ENCODE assay signal across 25 cellular contexts in genomic region chr3:17138246-17139039, GRCh38.
DNase-seq lines count a peak whose midpoint lies in the region; ATAC-seq, FAIRE-seq and TF ChIP-seq lines count a peak whose summit lies in the region.
"Had no signal": no experiment of that assay in that cellular context is flagged by ENCODE, and none has a peak within 500 bp of the region (broad histone marks: within the 10 kb centered on the region; RNA-seq: fewer than 3 reads in every experiment).

No MANE protein-coding gene starts in this region.

- peak; percentile 3 for DNase-seq in activated naive CD4-positive, alpha-beta T cell treated with anti-CD3 and anti-CD28 coated beads, Interleukin-2, amount 10 ng/mL, durations not matched to agents 7 days and 5 days
- DNase-seq in activated naive CD4-positive, alpha-beta T cell treated with anti-CD3 and anti-CD28 coated beads for 36 hours, result no peak
- DNase-seq in NCI-H82 (lab: John Stamatoyannopoulos, UW) (peak; percentile 96), K562 (ENCODE audit: extremely low read depth in 1 of 4, low spot score in 3 of 4) (no peak), sciatic nerve (ENCODE audit: low spot score) (peak; percentile 1), mucosa of descending colon (no peak)
- DNase-seq: CD4-positive, CD25-positive, alpha-beta regulatory T cell; MM.1S; NCI-H1092; NCI-H1417 treated with DMSO at 0.1 percent for 48 hours; NCI-H1694 treated with DMSO at 0.1 percent for 48 hours; NCI-H2081 treated with DMSO at 0.1 percent for 48 hours; NCI-H2171 treated with DMSO at 0.1 percent for 48 hours; NCI-H345; NCI-H510A treated with DMSO at 0.1 percent for 48 hours; PC-9; SJCRH30 had no signal

- H3K4me3 ChIP-seq in K562 (no peak overlapping the region), mucosa of descending colon (no peak overlapping the region)
- H3K4me3 ChIP-seq: BLaER1, PC-9, SJCRH30 had no signal

- H3K27me3 ChIP-seq in K562 (ENCODE audit: control insufficient read depth in 2 of 2, insufficient read depth in 2 of 2, low read length in 2 of 2), result peaks cover 45 to 89% of the 10 kb centered on the region in 2 experiments
- H3K27me3 ChIP-seq: BLaER1, SJCRH30 had no signal

- 1% methylated on average over 7 of the region's 7 CpGs for WGBS in K562 (ENCODE audit: insufficient coverage, low coverage, missing lambda C conversion rate)

- H3K4me1 Mint-ChIP-seq in activated naive CD4-positive, alpha-beta T cell treated with anti-CD3 and anti-CD28 coated beads, Interleukin-2, amount 10 ng/mL, durations not matched to agents 7 days and 5 days, result peaks cover 5% of the 10 kb centered on the region
- no peaks in the 10 kb centered on the region for H3K4me1 Mint-ChIP-seq in activated naive CD4-positive, alpha-beta T cell treated with anti-CD3 and anti-CD28 coated beads for 36 hours (ENCODE audit: low read depth)
- H3K4me1 Mint-ChIP-seq: CD4-positive, CD25-positive, alpha-beta regulatory T cell had no signal

- H3K79me2 ChIP-seq in K562 (ENCODE audit: control insufficient read depth, insufficient read depth, low read length), result no peaks in the 10 kb centered on the region

- TF ChIP-seq CTCF in K562 (IDR thresholded peaks at IDR 0.05 in 2 of 3, conservative IDR thresholded peaks at IDR 0.05 in 1 of 3; ENCODE audit: insufficient read depth in 2 of 3, low read depth in 1 of 3, low read length in 3 of 3) (no peak), mucosa of descending colon (IDR thresholded peaks at IDR 0.05) (no peak)

- H3K9me3 Mint-ChIP-seq in activated naive CD4-positive, alpha-beta T cell treated with anti-CD3 and anti-CD28 coated beads, Interleukin-2, amount 10 ng/mL, durations not matched to agents 7 days and 5 days, result peaks cover 7% of the 10 kb centered on the region
- no peaks in the 10 kb centered on the region for H3K9me3 Mint-ChIP-seq in activated naive CD4-positive, alpha-beta T cell treated with anti-CD3 and anti-CD28 coated beads for 36 hours

- no peak for TF ChIP-seq RAD21 in K562 (CRISPR knock-in tag; conservative IDR thresholded peaks at IDR 0.05 in 1 of 2, IDR thresholded peaks at IDR 0.05 in 1 of 2)

- intact Hi-C loops in activated naive CD4-positive, alpha-beta T cell treated with anti-CD3 and anti-CD28 coated beads for 36 hours (cut with micrococcal nuclease), result no loop called here
- intact Hi-C loops in K562 (cut with micrococcal nuclease) (no loop called here), sciatic nerve (cut with DNase I) (no loop called here), mucosa of descending colon (cut with DNase I, micrococcal nuclease) (no loop called here)

- ATAC-seq in K562 (no peak), sciatic nerve (no peak), GM18909 (IDR thresholded peaks at IDR 0.05; ENCODE audit: poor library complexity, unreplicated experiment) (no peak), GM21447 (IDR thresholded peaks at IDR 0.05; ENCODE audit: unreplicated experiment) (no peak), mucosa of descending colon (no peak)
- ATAC-seq: Right ventricle myocardium inferior, SK-N-SH treated with all-trans-retinoic acid at 6 μM for 48 hours had no signal

- no peaks in the 10 kb centered on the region for H3K4me1 ChIP-seq in K562 (replicated peaks in 1 of 2; ENCODE audit: control insufficient read depth in 2 of 2, insufficient read depth in 2 of 2, low read length in 2 of 2)
- no peaks in the 10 kb centered on the region for H3K4me1 ChIP-seq in mucosa of descending colon (ENCODE audit: low read depth)
- H3K4me1 ChIP-seq: SJCRH30 had no signal

- POLR2A ChIA-PET in K562 (lab: Yijun Ruan, JAX), result interaction anchor here (0.6 to 0.8 kb wide), 5 partner anchors 13 to 150 kb away, joined by 3 read pairs; no protein-coding TSS in a partner anchor

- CTCF ChIA-PET in activated naive CD4-positive, alpha-beta T cell treated with anti-CD3 and anti-CD28 coated beads, Interleukin-2, amount 10 ng/mL, durations not matched to agents 7 days and 5 days (lab: Charles Lee), result no interaction called here
- CTCF ChIA-PET in activated naive CD4-positive, alpha-beta T cell treated with anti-CD3 and anti-CD28 coated beads for 36 hours (lab: Charles Lee), result interaction anchor here (0.5 kb wide), 1 partner anchor 430 kb away, joined by 3 read pairs; no protein-coding TSS in a partner anchor
- CTCF ChIA-PET in K562 (lab: Yijun Ruan, JAX; ENCODE audit: low intra/inter-chr PET ratio), result no interaction called here

- BruUV-seq in K562 (replicated peaks; lab: Mats Ljungman, UMichigan), result no TSS peak

- H3K36me3 ChIP-seq in K562 (ENCODE audit: control insufficient read depth, insufficient read depth, low read length), result no peaks in the 10 kb centered on the region
- no peaks in the 10 kb centered on the region for H3K36me3 ChIP-seq in mucosa of descending colon (ENCODE audit: low read depth)
- H3K36me3 ChIP-seq: BLaER1, SJCRH30 had no signal

- in situ Hi-C loops in K562 (cut with MboI), result no loop called here

- peaks cover 4% of the 10 kb centered on the region for H3K36me3 Mint-ChIP-seq in activated naive CD4-positive, alpha-beta T cell treated with anti-CD3 and anti-CD28 coated beads, Interleukin-2, amount 10 ng/mL, durations not matched to agents 7 days and 5 days
- no peaks in the 10 kb centered on the region for H3K36me3 Mint-ChIP-seq in activated naive CD4-positive, alpha-beta T cell treated with anti-CD3 and anti-CD28 coated beads for 36 hours (ENCODE audit: low read depth)
- H3K36me3 Mint-ChIP-seq: CD4-positive, CD25-positive, alpha-beta regulatory T cell had no signal

- TF ChIP-seq EP300 in K562 (IDR thresholded peaks at IDR 0.05; ENCODE audit: low read length), result no peak

- no peaks in the 10 kb centered on the region for H3K9me1 ChIP-seq in K562 (ENCODE audit: control insufficient read depth, insufficient read depth, low read length)

- H3K4me3 Mint-ChIP-seq in activated naive CD4-positive, alpha-beta T cell treated with anti-CD3 and anti-CD28 coated beads, Interleukin-2, amount 10 ng/mL, durations not matched to agents 7 days and 5 days, result no peak overlapping the region
- H3K4me3 Mint-ChIP-seq in activated naive CD4-positive, alpha-beta T cell treated with anti-CD3 and anti-CD28 coated beads for 36 hours, result no peak overlapping the region
- H3K4me3 Mint-ChIP-seq: CD4-positive, CD25-positive, alpha-beta regulatory T cell had no signal

- H3K9me3 ChIP-seq in K562 (replicated peaks; ENCODE audit: control insufficient read depth, insufficient read depth, low read depth, low read length) (no peaks in the 10 kb centered on the region), mucosa of descending colon (no peaks in the 10 kb centered on the region)
- H3K9me3 ChIP-seq: BLaER1, SJCRH30 had no signal

- H3K4me2 ChIP-seq in K562 (ENCODE audit: insufficient read depth, low read length), result no peak overlapping the region
- H3K4me2 ChIP-seq: PC-9 had no signal

- FAIRE-seq in K562 (lab: Jason Lieb, UNC), result peak; percentile 11
- FAIRE-seq: A204.1, H54, HepG2 had no signal

- H3K9ac ChIP-seq in K562 (ENCODE audit: insufficient read depth in 1 of 2, low read depth in 2 of 2, low read length in 2 of 2), result no peak overlapping the region
- H3K9ac ChIP-seq: BLaER1 had no signal

- TF ChIP-seq POLR2A in K562 (conservative IDR thresholded peaks at IDR 0.05), result no peak

- no peak overlapping the region for H3K27ac Mint-ChIP-seq in activated naive CD4-positive, alpha-beta T cell treated with anti-CD3 and anti-CD28 coated beads, Interleukin-2, amount 10 ng/mL, durations not matched to agents 7 days and 5 days
- no peak overlapping the region for H3K27ac Mint-ChIP-seq in activated naive CD4-positive, alpha-beta T cell treated with anti-CD3 and anti-CD28 coated beads for 36 hours
- H3K27ac Mint-ChIP-seq: CD4-positive, CD25-positive, alpha-beta regulatory T cell had no signal

- no peaks in the 10 kb centered on the region for H4K20me1 ChIP-seq in K562 (replicated peaks; ENCODE audit: control insufficient read depth, insufficient read depth, low read length)
- H4K20me1 ChIP-seq: BLaER1 had no signal

- H3K27me3 Mint-ChIP-seq in activated naive CD4-positive, alpha-beta T cell treated with anti-CD3 and anti-CD28 coated beads, Interleukin-2, amount 10 ng/mL, durations not matched to agents 7 days and 5 days, result peaks cover 17% of the 10 kb centered on the region
- H3K27me3 Mint-ChIP-seq in activated naive CD4-positive, alpha-beta T cell treated with anti-CD3 and anti-CD28 coated beads for 36 hours (ENCODE audit: low read depth), result no peaks in the 10 kb centered on the region
- H3K27me3 Mint-ChIP-seq: CD4-positive, CD25-positive, alpha-beta regulatory T cell had no signal

- no peak overlapping the region for H3K27ac ChIP-seq in K562 (ENCODE audit: extremely low read depth, low read depth, low read length)
- H3K27ac ChIP-seq: BLaER1, PC-9, SJCRH30 had no signal

- H2AFZ ChIP-seq in K562 (ENCODE audit: low read depth, low read length), result no peak overlapping the region
- H2AFZ ChIP-seq: PC-9 had no signal

TF ChIP-seq in K562, 482 proteins besides CTCF, POLR2A, EP300 and RAD21:
- TF ChIP-seq ZNF282 (CRISPR knock-in tag; IDR thresholded peaks at IDR 0.05), result no peak
- peak; percentile 31; the same call in 1 of the 2 replicates for TF ChIP-seq PKNOX1 (IDR thresholded peaks at IDR 0.05)
- TF ChIP-seq ZNF184 (CRISPR knock-in tag; IDR thresholded peaks at IDR 0.05), result no peak
- no peak for TF ChIP-seq ZBTB17 (CRISPR knock-in tag; IDR thresholded peaks at IDR 0.05)
- TF ChIP-seq ZNF384 (IDR thresholded peaks at IDR 0.05; ENCODE audit: low read depth, low read length), result no peak
- no peak for TF ChIP-seq ZNF445 (CRISPR knock-in tag; IDR thresholded peaks at IDR 0.05; ENCODE audit: low read depth)

Comparison
In these comparisons a context has a peak if more than half of its experiments do, and no peak if none do; other contexts are left out.
1. DNase-seq: peak in activated naive CD4-positive, alpha-beta T cell treated with anti-CD3 and anti-CD28 coated beads, Interleukin-2, amount 10 ng/mL, durations not matched to agents 7 days and 5 days (single experiment), NCI-H82 (single experiment) and sciatic nerve (single experiment); none in activated naive CD4-positive, alpha-beta T cell treated with anti-CD3 and anti-CD28 coated beads for 36 hours (single experiment), K562 (0 of 4) and mucosa of descending colon (0 of 3).